22 cellular contexts compared by ENCODE assay signal in the genomic region with DNA sequence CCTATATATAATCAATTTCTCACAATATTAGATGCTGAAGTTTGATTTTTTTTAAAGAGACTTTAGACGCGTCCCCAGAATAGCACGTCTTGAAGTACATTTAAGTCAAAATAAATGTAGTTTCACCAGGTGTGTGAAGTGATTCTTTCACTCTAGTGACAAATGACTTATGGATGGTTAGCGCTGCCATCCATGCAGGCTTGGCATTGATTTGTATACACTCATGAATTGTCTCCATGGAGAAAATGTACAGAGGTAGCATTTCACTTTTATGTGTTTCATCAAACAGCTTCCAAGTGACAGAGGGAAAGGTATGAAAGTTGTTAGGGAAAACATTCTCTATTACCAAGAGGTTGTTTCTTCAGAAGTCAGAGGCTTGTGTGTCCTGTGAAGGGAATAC.
"Had no signal": no experiment of that assay in that cellular context is flagged by ENCODE, and none has a peak within 500 bp of the region (broad histone marks: within the 10 kb centered on the region; RNA-seq: fewer than 3 reads in every experiment).

No MANE protein-coding gene starts in this region.

- H3K9me3 ChIP-seq: MG63, SJSA1 had no signal

- ATAC-seq: HepG2 had no signal

- H3K4me1 ChIP-seq: SJSA1 had no signal

- H3K36me3 ChIP-seq: MG63, SJSA1 had no signal

- H3K27me3 ChIP-seq: MG63 had no signal

- H3K4me3 ChIP-seq: MG63, SJSA1, SK-N-MC had no signal

- DNase-seq: IMR-90, Karpas-422, KG1, MG63, NCI-H1092, NCI-H1105 treated with DMSO at 0.1 percent for 48 hours, NCI-H1436 treated with DMSO at 0.1 percent for 48 hours, NCI-H1694, NCI-H187 treated with DMSO at 0.1 percent for 48 hours, NCI-H2029 treated with DMSO at 0.1 percent for 48 hours, NCI-H2107, NCI-H2171 treated with DMSO at 0.1 percent for 48 hours, NCI-H345, NCI-H446 treated with DMSO at 0.1 percent for 48 hours, NCI-H510A treated with DMSO at 0.1 percent for 48 hours, NCI-H526, NCI-H774, RPMI8226, SIG-M5 had no signal

- H3K27ac ChIP-seq: SJSA1, SK-N-MC had no signal
